ENCODE assay signal across 9 cellular contexts in genomic region chr2:144237845-144238637, GRCh38.
DNase-seq lines count a peak whose midpoint lies in the region; ATAC-seq, FAIRE-seq and TF ChIP-seq lines count a peak whose summit lies in the region.
"Had no signal": no experiment of that assay in that cellular context is flagged by ENCODE, and none has a peak within 500 bp of the region (broad histone marks: within the 10 kb centered on the region; RNA-seq: fewer than 3 reads in every experiment).

No MANE protein-coding gene starts in this region.

- no peak overlapping the region for H3K27ac ChIP-seq in CD8-positive, alpha-beta memory T cell (ENCODE audit: low read depth, low read length)
- no peak overlapping the region for H3K27ac ChIP-seq in HepG2 (ENCODE audit: extremely low read length, insufficient read depth, low read length)
- H3K27ac ChIP-seq in kidney (ENCODE audit: low read depth in 2 of 2, low read length in 2 of 2), result no peak overlapping the region
- no peak overlapping the region for H3K27ac ChIP-seq in CD4-positive, alpha-beta memory T cell (ENCODE audit: low read depth, low read length)

- H3K4me3 ChIP-seq in CD8-positive, alpha-beta memory T cell (ENCODE audit: low read length), result no peak overlapping the region
- H3K4me3 ChIP-seq in LNCaP clone FGC (ENCODE audit: low read depth, low read length), result no peak overlapping the region
- no peak overlapping the region for H3K4me3 ChIP-seq in HepG2 (replicated peaks in 1 of 3; ENCODE audit: insufficient read depth in 1 of 3, low read depth in 2 of 3, low read length in 3 of 3)
- H3K4me3 ChIP-seq in kidney (ENCODE audit: low read length in 2 of 2), result no peak overlapping the region
- H3K4me3 ChIP-seq in CD4-positive, alpha-beta memory T cell (ENCODE audit: low read length in 2 of 2), result no peak overlapping the region

- POLR2A ChIA-PET in CD8-positive, alpha-beta memory T cell (lab: Charles Lee), result no interaction called here
- POLR2A ChIA-PET in HepG2 (lab: Yijun Ruan, JAX), result no interaction called here
- POLR2A ChIA-PET in CD4-positive, alpha-beta memory T cell (lab: Charles Lee; ENCODE audit: partially characterized antibody), result interaction anchor here (0.7 kb wide), 1 partner anchor 81 kb away, joined by 3 read pairs; no protein-coding TSS in a partner anchor

- FAIRE-seq in HepG2 (lab: Jason Lieb, UNC) (no peak), kidney (lab: Jason Lieb, UNC) (no peak)

- no peaks in the 10 kb centered on the region for H4K20me1 ChIP-seq in HepG2 (ENCODE audit: insufficient read depth, low read length)

- CTCF ChIA-PET in CD8-positive, alpha-beta memory T cell (lab: Charles Lee), result interaction anchor here (0.9 kb wide), 1 partner anchor 106 kb away, joined by 3 read pairs; no protein-coding TSS in a partner anchor
- CTCF ChIA-PET in HepG2 (lab: Yijun Ruan, JAX; ENCODE audit: low intra/inter-chr PET ratio, low total read pairs), result no interaction called here
- CTCF ChIA-PET in CD4-positive, alpha-beta memory T cell (lab: Charles Lee; ENCODE audit: partially characterized antibody), result interaction anchor here (0.9 kb wide), 1 partner anchor 93 kb away, joined by 3 read pairs; no protein-coding TSS in a partner anchor

- peaks cover 0 to 2% (median 0%) of the 10 kb centered on the region in 3 donors for H3K36me3 Mint-ChIP-seq in CD8-positive, alpha-beta memory T cell
- H3K36me3 Mint-ChIP-seq in CD4-positive, alpha-beta memory T cell, result no peaks in the 10 kb centered on the region

- peak; percentile 43; the same call in 1 of the 3 replicates for ATAC-seq in HepG2
- no peak for ATAC-seq in GM19023 (IDR thresholded peaks at IDR 0.05; ENCODE audit: unreplicated experiment)

- no peak overlapping the region for H3K4me2 ChIP-seq in HepG2 (ENCODE audit: low read depth, low read length)

- H3K27ac Mint-ChIP-seq in CD8-positive, alpha-beta memory T cell, result peak overlapping the region in 7 of 8 donors; percentile 43 to 85 (median 74)
- H3K27ac Mint-ChIP-seq in CD4-positive, alpha-beta memory T cell, result peak overlapping the region in 3 of 7 donors; percentile 10 to 39 (median 35)

- in situ Hi-C loops in HepG2 (cut with HindIII; ENCODE audit: extremely low pct_ligation_motif_present, low pct_unique_long_range_greater_than_20kb), result no loop called here

- H3K9me3 Mint-ChIP-seq in CD8-positive, alpha-beta memory T cell, result no peaks in the 10 kb centered on the region
- no peaks in the 10 kb centered on the region for H3K9me3 Mint-ChIP-seq in CD4-positive, alpha-beta memory T cell

- H3K36me3 ChIP-seq in CD8-positive, alpha-beta memory T cell (ENCODE audit: insufficient read depth, low read length), result no peaks in the 10 kb centered on the region
- H3K36me3 ChIP-seq in HepG2 (replicated peaks in 1 of 2; ENCODE audit: control insufficient read depth in 1 of 2, insufficient read depth in 2 of 2, low read length in 2 of 2) (no peaks in the 10 kb centered on the region; a peak in 1 of 5 replicates), kidney (ENCODE audit: control insufficient read depth in 1 of 2, insufficient read depth in 2 of 2, low read length in 2 of 2) (no peaks in the 10 kb centered on the region)
- no peaks in the 10 kb centered on the region for H3K36me3 ChIP-seq in CD4-positive, alpha-beta memory T cell (ENCODE audit: insufficient read depth, low read length)

- TF ChIP-seq POLR2A in HepG2 (IDR thresholded peaks at IDR 0.05; ENCODE audit: insufficient read depth in 1 of 2, low read depth in 2 of 2, low read length in 2 of 2), result no peak

- peaks cover 45% of the 10 kb centered on the region for H3K4me1 ChIP-seq in CD8-positive, alpha-beta memory T cell (ENCODE audit: insufficient read depth, low read length)
- 0 out of 2 replicates have a peak, but pooled peaks cover 5% of the 10 kb centered on the region for H3K4me1 ChIP-seq in HepG2 (ENCODE audit: insufficient read depth, low read length)
- H3K4me1 ChIP-seq in kidney (ENCODE audit: control insufficient read depth in 1 of 2, insufficient read depth in 1 of 2, low read depth in 1 of 2, low read length in 2 of 2), result peaks cover 6 to 9% of the 10 kb centered on the region in 2 donors
- peaks cover 40% of the 10 kb centered on the region for H3K4me1 ChIP-seq in CD4-positive, alpha-beta memory T cell (ENCODE audit: insufficient read depth, low read length)

- no peak for DNase-seq in CD8-positive, alpha-beta memory T cell
- DNase-seq in LNCaP clone FGC (ENCODE audit: low read depth) (peak; percentile 64), OCI-M1 (lab: John Stamatoyannopoulos, UW) (peak; percentile 85), HepG2 (ENCODE audit: low spot score) (peak; percentile 2), kidney (no peak)
- DNase-seq in stimulated activated CD4-positive, alpha-beta T cell treated with anti-CD3 and anti-CD28 coated beads, Interleukin-2, amount 100 ng/mL, for 24 hours, result no peak
- DNase-seq in CD4-positive, alpha-beta memory T cell, result no peak
- DNase-seq: activated CD4-positive, alpha-beta T cell treated with anti-CD3 and anti-CD28 coated beads for 48 hours had no signal

- H3K9me3 ChIP-seq in CD8-positive, alpha-beta memory T cell (ENCODE audit: low read length), result no peaks in the 10 kb centered on the region
- H3K9me3 ChIP-seq in HepG2 (ENCODE audit: low read length), result no peaks in the 10 kb centered on the region
- no peaks in the 10 kb centered on the region for H3K9me3 ChIP-seq in kidney (ENCODE audit: control insufficient read depth in 1 of 2, low read length in 2 of 2)
- H3K9me3 ChIP-seq in CD4-positive, alpha-beta memory T cell (ENCODE audit: control insufficient read depth in 1 of 2, low read length in 2 of 2), result no peaks in the 10 kb centered on the region

- no peak overlapping the region for H3K9ac ChIP-seq in HepG2 (ENCODE audit: insufficient read depth, low read depth, low read length)
- no peak overlapping the region for H3K9ac ChIP-seq in kidney (ENCODE audit: low read length in 2 of 2)

- no peak for TF ChIP-seq RAD21 in HepG2 (CRISPR knock-in tag; IDR thresholded peaks at IDR 0.05)

- TF ChIP-seq CTCF in LNCaP clone FGC (IDR thresholded peaks at IDR 0.05; ENCODE audit: control insufficient read depth, extremely low read depth, insufficient read depth) (no peak), HepG2 (CRISPR knock-in tag; IDR thresholded peaks at IDR 0.05) (no peak), kidney (IDR thresholded peaks at IDR 0.05; ENCODE audit: borderline replicate concordance, extremely low read depth, insufficient read depth) (no peak)

- TF ChIP-seq EP300 in HepG2 (IDR thresholded peaks at IDR 0.05; ENCODE audit: low read depth in 2 of 2, low read length in 2 of 2) (no peak), HepG2 (CRISPR knock-in tag; IDR thresholded peaks at IDR 0.05; ENCODE audit: borderline replicate concordance) (no peak)

- no peaks in the 10 kb centered on the region for H3K27me3 ChIP-seq in CD8-positive, alpha-beta memory T cell (ENCODE audit: insufficient read depth, low read length, poor library complexity, severe bottlenecking)
- H3K27me3 ChIP-seq in HepG2 (ENCODE audit: control insufficient read depth in 1 of 2, insufficient read depth in 2 of 2, low read length in 2 of 2), result no peaks in the 10 kb centered on the region
- H3K27me3 ChIP-seq in CD4-positive, alpha-beta memory T cell (ENCODE audit: insufficient read depth, low read length), result no peaks in the 10 kb centered on the region

- no peaks in the 10 kb centered on the region for H3K27me3 Mint-ChIP-seq in CD8-positive, alpha-beta memory T cell
- H3K27me3 Mint-ChIP-seq in CD4-positive, alpha-beta memory T cell, result no peaks in the 10 kb centered on the region

- no peaks in the 10 kb centered on the region for H3K79me2 ChIP-seq in HepG2 (ENCODE audit: insufficient read depth, low read length)

- H3K4me3 Mint-ChIP-seq in CD8-positive, alpha-beta memory T cell, result peak overlapping the region in 4 of 7 donors; percentile 33 to 63 (median 52)
- no peak overlapping the region for H3K4me3 Mint-ChIP-seq in CD4-positive, alpha-beta memory T cell

- H3K4me1 Mint-ChIP-seq in CD8-positive, alpha-beta memory T cell, result peaks cover 80 to 95% (median 95%) of the 10 kb centered on the region in 3 donors
- peaks cover 37 to 48% (median 47%) of the 10 kb centered on the region in 4 donors for H3K4me1 Mint-ChIP-seq in CD4-positive, alpha-beta memory T cell

- BruUV-seq in HepG2 (replicated peaks; lab: Mats Ljungman, UMichigan), result no TSS peak

- intact Hi-C loops in HepG2 (cut with micrococcal nuclease; ENCODE audit: unreplicated experiment) (no loop called here), kidney (cut with DNase I) (no loop called here)
- intact Hi-C loops in CD4-positive, alpha-beta memory T cell (cut with micrococcal nuclease), result no loop called here

- WGBS in HepG2 (ENCODE audit: low lambda C conversion rate), result 44% methylated on average over 2 of the region's 2 CpGs

- H2AFZ ChIP-seq in HepG2 (ENCODE audit: low read length), result no peak overlapping the region

TF ChIP-seq in HepG2, 621 proteins besides CTCF, POLR2A, EP300 and RAD21 (continues in another document):
- no peak for TF ChIP-seq PPARG (CRISPR knock-in tag; conservative IDR thresholded peaks at IDR 0.05)
- no peak for TF ChIP-seq U2AF1 (optimal IDR thresholded peaks at IDR 0.05; ENCODE audit: low read depth, low read length)
- TF ChIP-seq KDM2A (CRISPR knock-in tag; IDR thresholded peaks at IDR 0.05; ENCODE audit: borderline replicate concordance, low read depth), result no peak
- TF ChIP-seq ZFP82 (CRISPR knock-in tag; IDR thresholded peaks at IDR 0.05; ENCODE audit: borderline replicate concordance), result no peak
- no peak for TF ChIP-seq ZNF777 (CRISPR knock-in tag; IDR thresholded peaks at IDR 0.05)

Comparison
In these comparisons a context has a peak if more than half of its experiments do, and no peak if none do; other contexts are left out.
1. DNase-seq: peak in LNCaP clone FGC (single experiment), OCI-M1 (single experiment) and HepG2 (single experiment); none in CD8-positive, alpha-beta memory T cell (0 of 5), kidney (single experiment), stimulated activated CD4-positive, alpha-beta T cell treated with anti-CD3 and anti-CD28 coated beads, Interleukin-2, amount 100 ng/mL, for 24 hours (0 of 2) and CD4-positive, alpha-beta memory T cell (0 of 5).
2. H3K4me3 Mint-ChIP-seq: peak in CD8-positive, alpha-beta memory T cell (4 of 7); none in CD4-positive, alpha-beta memory T cell (0 of 8).